ENCODE assay signal across 8 cellular contexts in genomic region chr18:3261393-3262233, GRCh38. TPM values are rescaled to one million over a fixed set of nuclear protein-coding genes. Genes with fewer than 3 reads are reported as not detected.
DNase-seq lines count a peak whose midpoint lies in the region; ATAC-seq and TF ChIP-seq lines count a peak whose summit lies in the region.

Gene MYL12B, plus strand, starts transcription at chr18:3262133. Its CDS starts 10,766 bp downstream, at chr18:3272899.

- peak within 1 kb of the TSS; percentile 91 to 100 (median 98) for H3K4me3 Mint-ChIP-seq in naive thymus-derived CD8-positive, alpha-beta T cell

- no peaks in the 10 kb centered on the region for H3K9me3 Mint-ChIP-seq in naive thymus-derived CD8-positive, alpha-beta T cell

- DNase-seq in D341Med (ENCODE audit: low spot score) (peak; percentile 95), HS-27A (ENCODE audit: low read depth) (peak; percentile 79), Peyer's patch (peak; percentile 77 to 95 (median 91)), activated T-helper 1 cell treated with Interleukin-2 at 50 U/mL for 16 hours (ENCODE audit: low read depth) (peak; percentile 73), fibroblast of gingiva (ENCODE audit: low read depth) (peak; percentile 80)
- DNase-seq in naive thymus-derived CD8-positive, alpha-beta T cell, result peak; percentile 64 to 94 (median 77)
- DNase-seq in stimulated activated naive CD8-positive, alpha-beta T cell treated with anti-CD3 and anti-CD28 coated beads, Interleukin-15, Interleukin-2, amounts not matched to agents 100 U/mL and 50 U/mL, for 24 hours, result peak; percentile 85

- H3K27ac ChIP-seq in Peyer's patch, result peak within 1 kb of the TSS; percentile 96 to 99 (median 98)

- peak; percentile 78 to 79 for TF ChIP-seq POLR2A in Peyer's patch (IDR thresholded peaks at IDR 0.05)

- H3K27me3 ChIP-seq in Peyer's patch, result no peaks in the 10 kb centered on the region

- H3K27ac Mint-ChIP-seq in naive thymus-derived CD8-positive, alpha-beta T cell, result peak within 1 kb of the TSS; percentile 97 to 100 (median 99)

- H3K36me3 Mint-ChIP-seq in naive thymus-derived CD8-positive, alpha-beta T cell, result peaks cover 6 to 21% (median 18%) of the 10 kb centered on the region in 3 donors

- H3K27me3 Mint-ChIP-seq in naive thymus-derived CD8-positive, alpha-beta T cell, result no peaks in the 10 kb centered on the region

- peak; percentile 67 for ATAC-seq in GM19468 (IDR thresholded peaks at IDR 0.05; ENCODE audit: extremely low read depth, unreplicated experiment)
- ATAC-seq in naive thymus-derived CD8-positive, alpha-beta T cell, result peak; percentile 73 to 76
- ATAC-seq in stimulated activated naive CD8-positive, alpha-beta T cell treated with anti-CD3 and anti-CD28 coated beads, Interleukin-15, Interleukin-2, amounts not matched to agents 100 U/mL and 50 U/mL, for 24 hours, result peak; percentile 88

- H3K36me3 ChIP-seq in Peyer's patch, result peaks cover 0 to 22% (median 0%) of the 10 kb centered on the region in 3 donors

- H3K4me1 Mint-ChIP-seq in naive thymus-derived CD8-positive, alpha-beta T cell, result peaks cover 40 to 89% (median 84%) of the 10 kb centered on the region in 4 donors

- peaks cover 0 to 35% (median 8%) of the 10 kb centered on the region in 4 donors for H3K4me1 ChIP-seq in Peyer's patch

- H3K9me3 ChIP-seq in Peyer's patch, result no peaks in the 10 kb centered on the region

- peak within 1 kb of the TSS; percentile 81 to 94 (median 93) for H3K4me3 ChIP-seq in Peyer's patch

- POLR2A ChIA-PET in naive thymus-derived CD8-positive, alpha-beta T cell (lab: Charles Lee), result interaction anchor here (0.5 to 3.7 kb wide), 21 partner anchors 10 to 405 kb away, joined by 3 to 244 read pairs (median 5); partner anchors contain the start of gene MYL12A

- TF ChIP-seq CTCF in Peyer's patch (IDR thresholded peaks at IDR 0.05), result peak in 2 of 6 experiments; percentile 12 to 15

RNA-seq across cellular contexts. Expression of gene MYL12B, which starts in this region (rescaled TPM):
- 100 to 1,000 TPM; 246 to 511 (median 369) TPM for total RNA-seq in Peyer's patch
- total RNA-seq in naive thymus-derived CD8-positive, alpha-beta T cell, result 100 to 1,000 TPM; 184 to 194 TPM
- polyA plus RNA-seq in naive thymus-derived CD8-positive, alpha-beta T cell, result 100 to 1,000 TPM; 828 to 956 (median 830) TPM

Comparison
In these comparisons a context has a peak if more than half of its experiments do, and no peak if none do; other contexts are left out.
1. Peak in every context shown above with its lines: DNase-seq, ATAC-seq, H3K4me3 ChIP-seq and H3K27ac ChIP-seq.